ENCODE assay signal across 8 cellular contexts in genomic region chr14:52552063-52552988, GRCh38. TPM values are rescaled to one million over a fixed set of nuclear protein-coding genes. Genes with fewer than 3 reads are reported as not detected.
A peak's percentile ranks its signal among the peaks of the same experiment; 100 is the strongest.
DNase-seq lines count a peak whose midpoint lies in the region; ATAC-seq and TF ChIP-seq lines count a peak whose summit lies in the region.

A gene with protein sequence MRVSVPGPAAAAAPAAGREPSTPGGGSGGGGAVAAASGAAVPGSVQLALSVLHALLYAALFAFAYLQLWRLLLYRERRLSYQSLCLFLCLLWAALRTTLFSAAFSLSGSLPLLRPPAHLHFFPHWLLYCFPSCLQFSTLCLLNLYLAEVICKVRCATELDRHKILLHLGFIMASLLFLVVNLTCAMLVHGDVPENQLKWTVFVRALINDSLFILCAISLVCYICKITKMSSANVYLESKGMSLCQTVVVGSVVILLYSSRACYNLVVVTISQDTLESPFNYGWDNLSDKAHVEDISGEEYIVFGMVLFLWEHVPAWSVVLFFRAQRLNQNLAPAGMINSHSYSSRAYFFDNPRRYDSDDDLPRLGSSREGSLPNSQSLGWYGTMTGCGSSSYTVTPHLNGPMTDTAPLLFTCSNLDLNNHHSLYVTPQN (plus strand): TSS chr14:52552836. CDS start chr14:52553148, 312 bp downstream.
TSS of gene TXNDC16 (minus strand) at chr14:52552505. CDS start at chr14:52543557, 8,948 bp downstream.

- no peaks in the 10 kb centered on the region for H3K27me3 ChIP-seq in testis

- peak within 1 kb of the TSS; percentile 80 for H3K27ac Mint-ChIP-seq in activated naive CD8-positive, alpha-beta T cell treated with anti-CD3 and anti-CD28 coated beads for 36 hours
- peak within 1 kb of the TSS; percentile 99 for H3K27ac Mint-ChIP-seq in glutamatergic neuron (ENCODE audit: unreplicated experiment)

- no peaks in the 10 kb centered on the region for H3K36me3 ChIP-seq in testis (ENCODE audit: low read depth, missing control alignments)

- peaks cover 21% of the 10 kb centered on the region for H3K4me1 ChIP-seq in testis

- H3K27ac ChIP-seq in testis: peak within 1 kb of the TSS; percentile 89 to 93

- intact Hi-C loops in testis (cut with DNase I; ENCODE audit: low total_unique reads): no loop called here

- H3K36me3 Mint-ChIP-seq in activated naive CD8-positive, alpha-beta T cell treated with anti-CD3 and anti-CD28 coated beads for 36 hours: no peaks in the 10 kb centered on the region
- H3K36me3 Mint-ChIP-seq in glutamatergic neuron (ENCODE audit: unreplicated experiment): no peaks in the 10 kb centered on the region

- WGBS in testis, 2 donors: 0% methylated on average over 42 to 75 of the region's 81 CpGs

- H3K4me3 ChIP-seq in testis: peak within 1 kb of the TSS; percentile 73 to 75

- TF ChIP-seq POLR2A in GM10847 (IDR thresholded peaks at IDR 0.05; ENCODE audit: extremely low read depth, insufficient read length) (peak; percentile 83), testis (IDR thresholded peaks at IDR 0.05) (peak; percentile 94)

- H3K9me3 ChIP-seq in testis: no peaks in the 10 kb centered on the region

- TF ChIP-seq CTCF in glutamatergic neuron (IDR thresholded peaks at IDR 0.05; ENCODE audit: partially characterized antibody, unreplicated experiment): no peak
- no peak for TF ChIP-seq CTCF in omental fat pad (IDR thresholded peaks at IDR 0.05)
- no peak for TF ChIP-seq CTCF in testis (IDR thresholded peaks at IDR 0.05)

- ATAC-seq in HG02642 (IDR thresholded peaks at IDR 0.05; ENCODE audit: poor library complexity, unreplicated experiment) (peak; percentile 94), omental fat pad (ENCODE audit: low FRiP score) (peak; percentile 99)

- no peaks in the 10 kb centered on the region for H3K9me3 Mint-ChIP-seq in activated naive CD8-positive, alpha-beta T cell treated with anti-CD3 and anti-CD28 coated beads for 36 hours
- H3K9me3 Mint-ChIP-seq in glutamatergic neuron (ENCODE audit: unreplicated experiment): peaks cover 8% of the 10 kb centered on the region

- H3K4me1 Mint-ChIP-seq in activated naive CD8-positive, alpha-beta T cell treated with anti-CD3 and anti-CD28 coated beads for 36 hours: peaks cover 18% of the 10 kb centered on the region
- peaks cover 4% of the 10 kb centered on the region for H3K4me1 Mint-ChIP-seq in glutamatergic neuron (ENCODE audit: low read depth, unreplicated experiment)

- peak within 1 kb of the TSS; percentile 88 for H3K4me3 Mint-ChIP-seq in activated naive CD8-positive, alpha-beta T cell treated with anti-CD3 and anti-CD28 coated beads for 36 hours
- H3K4me3 Mint-ChIP-seq in glutamatergic neuron (ENCODE audit: unreplicated experiment): peak within 1 kb of the TSS; percentile 98

- H3K27me3 Mint-ChIP-seq in activated naive CD8-positive, alpha-beta T cell treated with anti-CD3 and anti-CD28 coated beads for 36 hours: peaks cover 21% of the 10 kb centered on the region
- H3K27me3 Mint-ChIP-seq in glutamatergic neuron (ENCODE audit: unreplicated experiment): peaks cover 10% of the 10 kb centered on the region

- peak; percentile 100 for DNase-seq in NCI-H1105 (lab: John Stamatoyannopoulos, UW)
- DNase-seq in SKM-1 (lab: John Stamatoyannopoulos, UW; ENCODE audit: unreplicated experiment): peak; percentile 78
- DNase-seq in activated naive CD8-positive, alpha-beta T cell treated with anti-CD3 and anti-CD28 coated beads for 36 hours: peak; percentile 99
- peak; percentile 99 for DNase-seq in glutamatergic neuron
- peak; percentile 99 for DNase-seq in omental fat pad (ENCODE audit: low spot score)
- DNase-seq in testis: peak; percentile 100

RNA-seq across cellular contexts. Expression of the first gene that starts in this region (rescaled TPM):
- under 1 TPM; 0.27 to 0.32 TPM for total RNA-seq in activated naive CD8-positive, alpha-beta T cell treated with anti-CD3 and anti-CD28 coated beads for 36 hours
- total RNA-seq in glutamatergic neuron (ENCODE audit: unreplicated experiment) (19.5 TPM), omental fat pad (1 to 10 TPM in 1 of 4 donors, under 1 TPM in 3; 0.25 to 1.1 (median 0.71) TPM), testis (1 to 10 TPM; 7.1 to 9.4 TPM)
- polyA plus RNA-seq in testis (ENCODE audit: insufficient read depth, low read depth, low replicate concordance): 2.9 TPM

RNA-seq across cellular contexts. Expression of gene TXNDC16, which starts in this region (rescaled TPM):
- total RNA-seq in activated naive CD8-positive, alpha-beta T cell treated with anti-CD3 and anti-CD28 coated beads for 36 hours: 1 to 10 TPM; 6.6 to 8.1 TPM
- total RNA-seq in glutamatergic neuron (ENCODE audit: unreplicated experiment): 17.5 TPM
- 1 to 10 TPM; 5.2 to 9.5 (median 6.7) TPM for total RNA-seq in omental fat pad
- 10 to 100 TPM; 15.8 to 21.5 TPM for total RNA-seq in testis
- 11.9 TPM for polyA plus RNA-seq in testis (ENCODE audit: insufficient read depth, low read depth, low replicate concordance)

Comparison
In these comparisons a context has a peak if more than half of its experiments do, and no peak if none do; other contexts are left out.
1. Peak in every context shown above with its lines: DNase-seq, ATAC-seq, H3K4me3 ChIP-seq and H3K27ac ChIP-seq.